Comparison of ENCODE assay signal across 8 cellular contexts in genomic region chr11:57798905-57799559, GRCh38. TPM values are rescaled to one million over a fixed set of nuclear protein-coding genes. Genes with fewer than 3 reads are reported as not detected.
DNase-seq lines count a peak whose midpoint lies in the region; ATAC-seq and TF ChIP-seq lines count a peak whose summit lies in the region.

No MANE protein-coding gene starts in this region.

- ATAC-seq in CD4-positive, alpha-beta T cell (ENCODE audit: poor library complexity), result no peak
- peak; percentile 85 for ATAC-seq in body of pancreas
- peak; percentile 76 to 82 (median 80) for ATAC-seq in right lobe of liver
- ATAC-seq in upper lobe of left lung (ENCODE audit: low FRiP score in 2 of 2), result peak; percentile 75 to 82
- no peak for ATAC-seq in GM21529 (IDR thresholded peaks at IDR 0.05; ENCODE audit: unreplicated experiment)

- no peaks in the 10 kb centered on the region for H3K9me3 Mint-ChIP-seq in CD4-positive, alpha-beta T cell

- H3K27me3 ChIP-seq in CD4-positive, alpha-beta T cell (ENCODE audit: control insufficient read depth, insufficient read depth, low read length), result no peaks in the 10 kb centered on the region
- H3K27me3 ChIP-seq in body of pancreas (no peaks in the 10 kb centered on the region), right lobe of liver (no peaks in the 10 kb centered on the region), upper lobe of left lung (no peaks in the 10 kb centered on the region)

- H3K4me3 ChIP-seq in body of pancreas, result no peak overlapping the region
- H3K4me3 ChIP-seq in right lobe of liver, result no peak overlapping the region
- no peak overlapping the region for H3K4me3 ChIP-seq in upper lobe of left lung

- H3K27me3 Mint-ChIP-seq in CD4-positive, alpha-beta T cell, result no peaks in the 10 kb centered on the region

- H3K9me3 ChIP-seq in CD4-positive, alpha-beta T cell (ENCODE audit: control insufficient read depth, low read length), result no peaks in the 10 kb centered on the region
- H3K9me3 ChIP-seq in body of pancreas, result no peaks in the 10 kb centered on the region
- no peaks in the 10 kb centered on the region for H3K9me3 ChIP-seq in right lobe of liver
- H3K9me3 ChIP-seq in upper lobe of left lung, result no peaks in the 10 kb centered on the region

- peaks cover 31% of the 10 kb centered on the region for H3K4me1 Mint-ChIP-seq in CD4-positive, alpha-beta T cell (ENCODE audit: low read depth)

- H3K4me1 ChIP-seq in body of pancreas (peaks cover 66% of the 10 kb centered on the region), right lobe of liver (peaks cover 0 to 31% (median 17%) of the 10 kb centered on the region in 4 donors), upper lobe of left lung (peaks cover 44 to 69% (median 54%) of the 10 kb centered on the region in 4 donors)

- peaks cover 35% of the 10 kb centered on the region for H3K36me3 Mint-ChIP-seq in CD4-positive, alpha-beta T cell (ENCODE audit: low read depth)

- no peak overlapping the region for H3K4me3 Mint-ChIP-seq in CD4-positive, alpha-beta T cell

- WGBS in body of pancreas, 2 donors, result 0 to 5% methylated on average over 1 of the region's 1 CpG
- no CpG with 5 or more reads among the region's 1 CpG for WGBS in right lobe of liver (ENCODE audit: insufficient coverage, low coverage, low lambda C conversion rate, missing lambda C conversion rate)
- 10 to 13% methylated on average over 1 of the region's 1 CpG for WGBS in upper lobe of left lung, 2 donors

- POLR2A ChIA-PET in CD4-positive, alpha-beta T cell (lab: Charles Lee), result interaction anchor here (3.0 kb wide), 1 partner anchor 57 kb away, joined by 35 read pairs; the partner anchor contains the start of gene SELENOH

- H3K27ac ChIP-seq in CD4-positive, alpha-beta T cell (ENCODE audit: low read depth, low read length), result peak overlapping the region; percentile 45
- H3K27ac ChIP-seq in body of pancreas (peak overlapping the region; percentile 60 to 88 (median 73)), right lobe of liver (peak overlapping the region in 2 of 3 donors; percentile 19 to 47), upper lobe of left lung (peak overlapping the region; percentile 55 to 70 (median 62))

- intact Hi-C loops in CD4-positive, alpha-beta T cell (cut with DNase I, micrococcal nuclease), result loop anchor here in 1 of 2 experiments (2.0 to 5.0 kb wide), 3 partner anchors 86 to 462 kb away; partner anchors contain the start of genes MED19, P2RX3, SSRP1 and TMX2
- intact Hi-C loops in body of pancreas (cut with DNase I) (no loop called here), right lobe of liver (cut with DNase I) (no loop called here)

- no peak for TF ChIP-seq EP300 in upper lobe of left lung (IDR thresholded peaks at IDR 0.05)

- peak overlapping the region; percentile 86 for H3K27ac Mint-ChIP-seq in CD4-positive, alpha-beta T cell

- CTCF ChIA-PET in CD4-positive, alpha-beta T cell (lab: Charles Lee), result interaction anchor here (0.7 to 3.1 kb wide), 5 partner anchors 48 to 341 kb away, joined by 3 to 45 read pairs (median 15); partner anchors contain the start of genes BTBD18, SELENOH and UBE2L6

- peaks cover 16 to 21% of the 10 kb centered on the region in 2 donors for H3K36me3 ChIP-seq in body of pancreas (replicated peaks in 1 of 2; ENCODE audit: insufficient read depth in 1 of 2, low read depth in 2 of 2)
- H3K36me3 ChIP-seq in right lobe of liver, result peaks cover 0 to 59% (median 35%) of the 10 kb centered on the region in 4 donors
- H3K36me3 ChIP-seq in upper lobe of left lung, result peaks cover 8 to 68% (median 54%) of the 10 kb centered on the region in 4 donors

- no peak for TF ChIP-seq CTCF in CD4-positive, alpha-beta T cell (IDR thresholded peaks at IDR 0.05)
- no peak for TF ChIP-seq CTCF in body of pancreas (IDR thresholded peaks at IDR 0.05)
- TF ChIP-seq CTCF in right lobe of liver (IDR thresholded peaks at IDR 0.05), result no peak
- TF ChIP-seq CTCF in upper lobe of left lung (IDR thresholded peaks at IDR 0.05), result no peak

- TF ChIP-seq POLR2A in body of pancreas (IDR thresholded peaks at IDR 0.05), result peak in 2 of 3 donors; percentile 41 to 49
- peak; percentile 20 for TF ChIP-seq POLR2A in right lobe of liver (IDR thresholded peaks at IDR 0.05)
- TF ChIP-seq POLR2A in upper lobe of left lung (IDR thresholded peaks at IDR 0.05), result no peak

- no peak for DNase-seq in CD4-positive, alpha-beta T cell
- DNase-seq in M059J (ENCODE audit: low read depth) (peak; percentile 66), body of pancreas (peak; percentile 68 to 91 (median 81)), right lobe of liver (peak; percentile 59 to 87 (median 75)), upper lobe of left lung (peak in 1 of 2 donors; percentile 71), globus pallidus (ENCODE audit: low spot score) (no peak), cerebellar nuclear complex (lab: John Stamatoyannopoulos, UW) (no peak)

RNA-seq across cellular contexts. Expression of gene CTNND1, which starts 37.4 kb away (rescaled TPM):
- 10 to 100 TPM; 12.4 to 12.5 TPM for total RNA-seq in CD4-positive, alpha-beta T cell
- total RNA-seq in M059J (2014; rRNA removed; shearing (Covaris generic)), result 50.5 and 73.8 TPM in 2 replicates
- 100 to 1,000 TPM; 115 to 178 TPM for total RNA-seq in body of pancreas
- 100 to 1,000 TPM in 3 of 6 experiments, 10 to 100 TPM in 3; 62.3 to 123 (median 97.8) TPM for total RNA-seq in right lobe of liver
- total RNA-seq in upper lobe of left lung, result 100 to 1,000 TPM; 136 to 232 (median 214) TPM

RNA-seq across cellular contexts. Expression of gene BTBD18, which starts 47.4 kb away (rescaled TPM):
- not detected for total RNA-seq in CD4-positive, alpha-beta T cell
- total RNA-seq in M059J (2014; rRNA removed; shearing (Covaris generic)), result not detected in 2 replicates
- total RNA-seq in body of pancreas (not detected), right lobe of liver (not detected), upper lobe of left lung (not detected)

RNA-seq across cellular contexts. Expression of gene SELENOH, which starts 57.7 kb away (rescaled TPM):
- total RNA-seq in CD4-positive, alpha-beta T cell, result 10 to 100 TPM; 48.0 to 48.5 TPM
- total RNA-seq in M059J (2014; rRNA removed; shearing (Covaris generic)), result 275 and 279 TPM in 2 replicates
- total RNA-seq in body of pancreas, result 100 to 1,000 TPM in 1 of 2 donors, 10 to 100 TPM in 1; 86.1 to 157 TPM
- total RNA-seq in right lobe of liver, result 100 to 1,000 TPM in 1 of 6 experiments, 10 to 100 TPM in 5; 57.1 to 110 (median 70.7) TPM
- 100 to 1,000 TPM in 5 of 6 donors, 10 to 100 TPM in 1; 56.6 to 138 (median 120) TPM for total RNA-seq in upper lobe of left lung

Comparison
In these comparisons a context has a peak if more than half of its experiments do, and no peak if none do; other contexts are left out.
1. ATAC-seq: peak in body of pancreas (single experiment), right lobe of liver (4 of 4) and upper lobe of left lung (2 of 2); none in CD4-positive, alpha-beta T cell (single experiment) and GM21529 (single experiment).
2. DNase-seq: peak in M059J (single experiment), body of pancreas (4 of 4) and right lobe of liver (3 of 3); none in CD4-positive, alpha-beta T cell (0 of 10), globus pallidus (single experiment) and cerebellar nuclear complex (0 of 2).
3. POLR2A ChIP-seq: peak in body of pancreas (2 of 3) and right lobe of liver (single experiment); none in upper lobe of left lung (0 of 4).
4. Peak in every context shown above with its lines, with median percentiles within 50 percentile points of each other: H3K27ac ChIP-seq.